In genomic region chr1:200556005-200556404, GRCh38 we compare ENCODE assay signal across 17 cellular contexts.
DNase-seq lines count a peak whose midpoint lies in the region; ATAC-seq, FAIRE-seq and TF ChIP-seq lines count a peak whose summit lies in the region.
"Had no signal": no experiment of that assay in that cellular context is flagged by ENCODE, and none has a peak within 500 bp of the region (broad histone marks: within the 10 kb centered on the region; RNA-seq: fewer than 3 reads in every experiment).

No MANE protein-coding gene starts in this region.

- ATAC-seq in A549: peak in 1 of 2 experiments; percentile 65; a peak in 3 of 6 replicates
- peak; percentile 57 for ATAC-seq in PC-3
- no peak for ATAC-seq in GM21737 (IDR thresholded peaks at IDR 0.05; ENCODE audit: unreplicated experiment)
- ATAC-seq: right lobe of liver; stimulated activated naive CD8-positive, alpha-beta T cell treated with anti-CD3 and anti-CD28 coated beads, Interleukin-15, amount 100 ng/mL, for 72 hours had no signal

- no peak overlapping the region for H3K27ac ChIP-seq in A549
- H3K27ac ChIP-seq in PC-3 (ENCODE audit: low read length): no peak overlapping the region
- H3K27ac ChIP-seq: BLaER1, right lobe of liver had no signal

- no peak overlapping the region for H3K9ac ChIP-seq in PC-3 (ENCODE audit: low read length)
- H3K9ac ChIP-seq: BLaER1 had no signal

- no TSS peak for BruUV-seq in PC-3 (replicated peaks; lab: Mats Ljungman, UMichigan)
- no TSS peak for BruUV-seq in Calu3 (replicated peaks; lab: Mats Ljungman, UMichigan)

- 0 out of 3 replicates have a peak, but pooled peaks cover 4% of the 10 kb centered on the region for H3K4me1 ChIP-seq in A549
- H3K4me1 ChIP-seq in PC-3 (ENCODE audit: insufficient read depth, low read length): peaks cover under 1% of the 10 kb centered on the region
- H3K4me1 ChIP-seq: BLaER1, right lobe of liver had no signal

- H3K9me3 Mint-ChIP-seq in Calu3 (ENCODE audit: low read depth, unreplicated experiment): no peaks in the 10 kb centered on the region
- H3K9me3 Mint-ChIP-seq: stimulated activated naive CD8-positive, alpha-beta T cell treated with anti-CD3 and anti-CD28 coated beads, Interleukin-15, amount 100 ng/mL, for 72 hours had no signal

- FAIRE-seq in A549 (lab: Jason Lieb, UNC): no peak
- FAIRE-seq: islet of Langerhans had no signal

- H3K27me3 Mint-ChIP-seq in Calu3 (ENCODE audit: unreplicated experiment): no peaks in the 10 kb centered on the region
- H3K27me3 Mint-ChIP-seq: stimulated activated naive CD8-positive, alpha-beta T cell treated with anti-CD3 and anti-CD28 coated beads, Interleukin-15, amount 100 ng/mL, for 72 hours had no signal

- H3K79me2 ChIP-seq in PC-3 (ENCODE audit: low read length): no peaks in the 10 kb centered on the region

- DNase-seq in A549 (ENCODE audit: low read depth in 1 of 2, low spot score in 1 of 2) (peak in 1 of 2 experiments; percentile 17), GM03348 (ENCODE audit: low spot score) (peak; percentile 29), PC-3 (peak; percentile 48), fibroblast of the aortic adventitia (ENCODE audit: low read depth) (peak; percentile 43), posterior cingulate gyrus (no peak), Calu3 (no peak)
- DNase-seq in activated CD8-positive, alpha-beta memory T cell treated with anti-CD3 and anti-CD28 coated beads, Interleukin-2, amount 50 U/mL, for 48 hours: no peak
- DNase-seq: activated T-cell treated with anti-CD3 and anti-CD28 coated beads, Interleukin-2, amount 50 U/mL, for 48 hours; dermis blood vessel endothelial cell; foreskin melanocyte; NCI-H1694 treated with DMSO at 0.1 percent for 48 hours; right lobe of liver; stimulated activated naive CD8-positive, alpha-beta T cell treated with anti-CD3 and anti-CD28 coated beads, Interleukin-15, amount 100 ng/mL, for 72 hours; SW 1271 had no signal

- H4K20me1 ChIP-seq in PC-3 (ENCODE audit: low read length): 0 out of 2 replicates have a peak, but pooled peaks cover 3% of the 10 kb centered on the region
- H4K20me1 ChIP-seq: BLaER1 had no signal

- peaks cover 5% of the 10 kb centered on the region for H3K4me1 Mint-ChIP-seq in Calu3 (ENCODE audit: low read depth, unreplicated experiment)
- H3K4me1 Mint-ChIP-seq: stimulated activated naive CD8-positive, alpha-beta T cell treated with anti-CD3 and anti-CD28 coated beads, Interleukin-15, amount 100 ng/mL, for 72 hours had no signal

- POLR2A ChIA-PET in A549 (lab: Yijun Ruan, JAX): no interaction called here
- POLR2A ChIA-PET in PC-3 (lab: Charles Lee; ENCODE audit: unreplicated experiment): no interaction called here

- H3K27ac Mint-ChIP-seq in Calu3 (ENCODE audit: unreplicated experiment): no peak overlapping the region

- CTCF ChIA-PET in A549 (lab: Yijun Ruan, JAX): interaction anchor here (0.6 to 2.2 kb wide), 11 partner anchors 9 to 871 kb away, joined by 3 to 10 read pairs (median 3); no protein-coding TSS in a partner anchor
- CTCF ChIA-PET in PC-3 (lab: Charles Lee): interaction anchor here (0.8 to 1.5 kb wide), 2 partner anchors 44 to 46 kb away, joined by 3 read pairs; no protein-coding TSS in a partner anchor
- CTCF ChIA-PET in Calu3 (lab: Charles Lee): interaction anchor here (0.6 to 2.7 kb wide), 2 partner anchors 15 to 20 kb away, joined by 3 to 9 read pairs; no protein-coding TSS in a partner anchor

- no peak for TF ChIP-seq POLR2A in A549 (IDR thresholded peaks at IDR 0.05; ENCODE audit: low read length)

- H3K4me3 ChIP-seq in A549 (no peak overlapping the region), PC-3 (ENCODE audit: low read length) (no peak overlapping the region), fibroblast of the aortic adventitia (ENCODE audit: low read depth, low read length) (no peak overlapping the region)
- H3K4me3 ChIP-seq: BLaER1, right lobe of liver had no signal

- no peak overlapping the region for H2AFZ ChIP-seq in PC-3 (ENCODE audit: low read length)

- H3K9me3 ChIP-seq in A549 (no peaks in the 10 kb centered on the region), PC-3 (ENCODE audit: low read length) (no peaks in the 10 kb centered on the region)
- H3K9me3 ChIP-seq: BLaER1, right lobe of liver had no signal

- peak; percentile 44 to 46; a peak in 4 of 5 replicates for TF ChIP-seq RAD21 in A549 (conservative IDR thresholded peaks at IDR 0.05 in 1 of 2, IDR thresholded peaks at IDR 0.05 in 1 of 2)

- H3F3A ChIP-seq in PC-3 (ENCODE audit: low read length, unreplicated experiment): peaks cover 8% of the 10 kb centered on the region

- peaks cover 16% of the 10 kb centered on the region for H3K36me3 Mint-ChIP-seq in Calu3 (ENCODE audit: insufficient read depth, unreplicated experiment)

- H3K4me3 Mint-ChIP-seq in Calu3 (ENCODE audit: low read depth, unreplicated experiment): no peak overlapping the region
- H3K4me3 Mint-ChIP-seq: stimulated activated naive CD8-positive, alpha-beta T cell treated with anti-CD3 and anti-CD28 coated beads, Interleukin-15, amount 100 ng/mL, for 72 hours had no signal

- no peaks in the 10 kb centered on the region for H3K27me3 ChIP-seq in PC-3 (ENCODE audit: low read length)
- H3K27me3 ChIP-seq: BLaER1, right lobe of liver had no signal

- TF ChIP-seq CTCF in A549 (IDR thresholded peaks at IDR 0.05) (peak; percentile 22; the same call in 1 of the 3 replicates), PC-3 (conservative IDR thresholded peaks at IDR 0.05; ENCODE audit: low read depth, low read length) (peak; percentile 57), fibroblast of the aortic adventitia (IDR thresholded peaks at IDR 0.05; ENCODE audit: insufficient read depth, low read length) (peak; percentile 38), Calu3 (IDR thresholded peaks at IDR 0.05; ENCODE audit: unreplicated experiment) (no peak)

- H3K9me2 ChIP-seq in PC-3 (replicated peaks; ENCODE audit: low read length): no peaks in the 10 kb centered on the region

- H3K4me2 ChIP-seq in A549 (no peak overlapping the region), PC-3 (ENCODE audit: low read length) (no peak overlapping the region)
- H3K4me2 ChIP-seq: BLaER1 had no signal

- no peak for TF ChIP-seq EP300 in A549 (IDR thresholded peaks at IDR 0.05)

- intact Hi-C loops in PC-3 (cut with micrococcal nuclease) (loop anchor here (1.0 kb wide), 2 partner anchors 44 to 68 kb away; no protein-coding TSS in a partner anchor), posterior cingulate gyrus (cut with DNase I) (loop anchor here (5.0 kb wide), 2 partner anchors 246 to 486 kb away; no protein-coding TSS in a partner anchor), Calu3 (cut with micrococcal nuclease; ENCODE audit: unreplicated experiment) (loop anchor here (5.0 kb wide), 1 partner anchor 281 kb away; no protein-coding TSS in a partner anchor)

- H3K36me3 ChIP-seq in PC-3 (ENCODE audit: low read depth, low read length): peaks cover 31% of the 10 kb centered on the region; the same call in 1 of the 2 replicates
- H3K36me3 ChIP-seq: right lobe of liver had no signal

TF ChIP-seq in A549, 52 proteins besides CTCF, POLR2A, EP300 and RAD21:
- TF ChIP-seq TFCP2L1 (CRISPR knock-in tag; IDR thresholded peaks at IDR 0.05) (no peak), HOXB13 (CRISPR knock-in tag; IDR thresholded peaks at IDR 0.05; ENCODE audit: low read depth) (no peak), MAX (IDR thresholded peaks at IDR 0.05) (no peak), BCL3 (IDR thresholded peaks at IDR 0.05) (no peak), RCOR1 (IDR thresholded peaks at IDR 0.05; ENCODE audit: low read depth, low read length) (no peak), SREBF2 (IDR thresholded peaks at IDR 0.05) (no peak), USF2 (IDR thresholded peaks at IDR 0.05) (no peak), MAZ (IDR thresholded peaks at IDR 0.05; ENCODE audit: borderline replicate concordance, low read depth, low read length) (no peak), FOSB (CRISPR knock-in tag; IDR thresholded peaks at IDR 0.05) (no peak), CBX8 (IDR thresholded peaks at IDR 0.05) (no peak), ZSCAN20 (CRISPR knock-in tag; IDR thresholded peaks at IDR 0.05) (no peak), ZC3H11A (IDR thresholded peaks at IDR 0.05) (no peak), JUN (IDR thresholded peaks at IDR 0.05) (no peak), HES2 (IDR thresholded peaks at IDR 0.05) (no peak), NFE2L2 (conservative IDR thresholded peaks at IDR 0.05; ENCODE audit: low read length) (no peak), FOSL2 (IDR thresholded peaks at IDR 0.05) (no peak), FOSL2 (CRISPR knock-in tag; IDR thresholded peaks at IDR 0.05) (no peak), RNF2 (IDR thresholded peaks at IDR 0.05; ENCODE audit: borderline replicate concordance, low read depth) (no peak), ESRRA (IDR thresholded peaks at IDR 0.05; ENCODE audit: borderline replicate concordance, low read length) (no peak)

Comparison
In these comparisons a context has a peak if more than half of its experiments do, and no peak if none do; other contexts are left out.
1. DNase-seq: peak in GM03348 (single experiment), PC-3 (single experiment) and fibroblast of the aortic adventitia (single experiment); none in posterior cingulate gyrus (0 of 10), activated CD8-positive, alpha-beta memory T cell treated with anti-CD3 and anti-CD28 coated beads, Interleukin-2, amount 50 U/mL, for 48 hours (single experiment) and Calu3 (single experiment).